Comparison of ENCODE assay signal across 11 cellular contexts in the genomic region with DNA sequence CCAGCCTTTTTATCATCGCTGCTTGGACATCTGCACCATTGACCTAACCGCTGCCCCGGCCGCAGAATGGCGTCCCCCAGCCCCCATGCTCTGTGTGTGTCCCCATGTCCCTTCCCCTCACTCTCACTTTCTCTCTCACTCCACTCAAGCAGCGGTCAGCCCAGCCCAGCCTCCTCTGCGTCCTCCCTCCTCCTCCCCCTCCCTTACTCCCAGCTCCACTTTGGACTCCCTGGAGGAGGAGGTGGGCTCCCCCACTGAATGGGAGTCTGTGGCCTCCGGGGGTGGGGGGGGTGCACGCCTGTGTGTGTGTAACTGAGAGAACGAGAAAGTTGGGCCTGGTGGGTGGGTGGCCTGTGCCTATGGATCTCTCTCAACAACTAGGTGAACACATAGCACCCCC. TPM values are rescaled to one million over a fixed set of nuclear protein-coding genes. Genes with fewer than 3 reads are reported as not detected.
DNase-seq lines count a peak whose midpoint lies in the region; ATAC-seq and TF ChIP-seq lines count a peak whose summit lies in the region.
"Had no signal": no experiment of that assay in that cellular context is flagged by ENCODE, and none has a peak within 500 bp of the region (broad histone marks: within the 10 kb centered on the region; RNA-seq: fewer than 3 reads in every experiment).

No MANE protein-coding gene starts in this region.

- WGBS in GM23248 (ENCODE audit: low coverage in 1 of 2, low lambda C conversion rate in 2 of 2, missing lambda C conversion rate in 2 of 2), 2 experiments: 90% methylated on average over 6 to 10 of the region's 10 CpGs

- in situ Hi-C loops in GM23248 (cut with MboI): no loop called here

- no peaks in the 10 kb centered on the region for H3F3A ChIP-seq in GM23248 (ENCODE audit: insufficient read depth)

- H3K4me1 Mint-ChIP-seq in CD14-positive monocyte: peaks cover 24% of the 10 kb centered on the region
- H3K4me1 Mint-ChIP-seq in activated naive CD8-positive, alpha-beta T cell treated with anti-CD3 and anti-CD28 coated beads, Interleukin-2, amount 10 ng/mL, durations not matched to agents 7 days and 5 days: peaks cover 15% of the 10 kb centered on the region
- H3K4me1 Mint-ChIP-seq in nephron: peaks cover 21% of the 10 kb centered on the region

- intact Hi-C loops in CD14-positive monocyte (cut with micrococcal nuclease): loop anchor here in 1 of 2 donors (2.0 to 10.0 kb wide), 2 partner anchors 13 to 271 kb away; partner anchors contain the start of genes PCP2 and STXBP2

- no peak overlapping the region for H2AFZ ChIP-seq in GM23248

- TF ChIP-seq CTCF in CD14-positive monocyte (IDR thresholded peaks at IDR 0.05) (no peak), nephron (IDR thresholded peaks at IDR 0.05; ENCODE audit: unreplicated experiment in 3 of 3) (no peak)

- no peak for DNase-seq in CD14-positive monocyte (ENCODE audit: low spot score)
- DNase-seq in GM23248: no peak
- DNase-seq in activated naive CD8-positive, alpha-beta T cell treated with anti-CD3 and anti-CD28 coated beads, Interleukin-2, amount 10 ng/mL, durations not matched to agents 7 days and 5 days: no peak
- DNase-seq in DMS53 treated with DMSO at 0.1 percent for 48 hours (lab: John Stamatoyannopoulos, UW; ENCODE audit: unreplicated experiment): no peak
- DNase-seq in glomerular visceral epithelial cell (ENCODE audit: extremely low spot score): no peak
- DNase-seq: SJCRH30 had no signal

- H3K9me2 ChIP-seq in GM23248 (ENCODE audit: insufficient read depth): no peaks in the 10 kb centered on the region

- ATAC-seq in activated naive CD8-positive, alpha-beta T cell treated with anti-CD3 and anti-CD28 coated beads, Interleukin-2, amount 10 ng/mL, durations not matched to agents 7 days and 5 days (ENCODE audit: low read depth): no peak
- ATAC-seq in GM21619 (IDR thresholded peaks at IDR 0.05; ENCODE audit: unreplicated experiment): no peak

- POLR2A ChIA-PET in activated naive CD8-positive, alpha-beta T cell treated with anti-CD3 and anti-CD28 coated beads, Interleukin-2, amount 10 ng/mL, durations not matched to agents 7 days and 5 days (lab: Charles Lee): no interaction called here

- H3K9ac ChIP-seq in GM23248: peak overlapping the region; percentile 89; the same call in 1 of the 2 replicates

- H3K27ac Mint-ChIP-seq in CD14-positive monocyte (peak overlapping the region in 4 of 7 donors; percentile 17 to 53 (median 30)), nephron (peak overlapping the region in 2 of 3 experiments; percentile 71 to 79)
- H3K27ac Mint-ChIP-seq in activated naive CD8-positive, alpha-beta T cell treated with anti-CD3 and anti-CD28 coated beads, Interleukin-2, amount 10 ng/mL, durations not matched to agents 7 days and 5 days: peak overlapping the region; percentile 79

- H3K4me1 ChIP-seq in GM23248 (ENCODE audit: insufficient read depth): peaks cover 10% of the 10 kb centered on the region
- H3K4me1 ChIP-seq: SJCRH30 had no signal

- H4K20me1 ChIP-seq in GM23248 (ENCODE audit: insufficient read depth): no peaks in the 10 kb centered on the region; the same call in 1 of the 2 replicates

- peaks cover 56% of the 10 kb centered on the region for H3K79me2 ChIP-seq in GM23248 (ENCODE audit: insufficient read depth)

- no peak overlapping the region for H3K27ac ChIP-seq in GM23248
- H3K27ac ChIP-seq: coronary artery, right atrium auricular region, SJCRH30 had no signal

- H3K4me2 ChIP-seq in GM23248 (ENCODE audit: unreplicated experiment): no peak overlapping the region

- H3K27me3 Mint-ChIP-seq in CD14-positive monocyte (ENCODE audit: low read depth in 3 of 3) (peaks cover 0 to 3% (median 2%) of the 10 kb centered on the region in 3 donors), nephron (ENCODE audit: low read depth) (no peaks in the 10 kb centered on the region)
- no peaks in the 10 kb centered on the region for H3K27me3 Mint-ChIP-seq in activated naive CD8-positive, alpha-beta T cell treated with anti-CD3 and anti-CD28 coated beads, Interleukin-2, amount 10 ng/mL, durations not matched to agents 7 days and 5 days

- no peaks in the 10 kb centered on the region for H3K27me3 ChIP-seq in GM23248 (replicated peaks; ENCODE audit: insufficient read depth)
- H3K27me3 ChIP-seq: right atrium auricular region, SJCRH30 had no signal

- no peak overlapping the region for H3K4me3 ChIP-seq in GM23248
- H3K4me3 ChIP-seq: SJCRH30 had no signal

- no peaks in the 10 kb centered on the region for H3K36me3 ChIP-seq in GM23248 (ENCODE audit: low read depth)
- H3K36me3 ChIP-seq: SJCRH30 had no signal

- H3K9me3 ChIP-seq in GM23248 (ENCODE audit: low read depth): no peaks in the 10 kb centered on the region
- H3K9me3 ChIP-seq: right atrium auricular region, SJCRH30 had no signal

- H3K9me3 Mint-ChIP-seq in CD14-positive monocyte: peaks cover 0 to 3% (median 0%) of the 10 kb centered on the region in 7 donors
- no peaks in the 10 kb centered on the region for H3K9me3 Mint-ChIP-seq in activated naive CD8-positive, alpha-beta T cell treated with anti-CD3 and anti-CD28 coated beads, Interleukin-2, amount 10 ng/mL, durations not matched to agents 7 days and 5 days
- no peaks in the 10 kb centered on the region for H3K9me3 Mint-ChIP-seq in nephron

- H3K36me3 Mint-ChIP-seq in CD14-positive monocyte: peaks cover 21 to 43% of the 10 kb centered on the region in 2 donors
- peaks cover 5% of the 10 kb centered on the region for H3K36me3 Mint-ChIP-seq in activated naive CD8-positive, alpha-beta T cell treated with anti-CD3 and anti-CD28 coated beads, Interleukin-2, amount 10 ng/mL, durations not matched to agents 7 days and 5 days
- no peaks in the 10 kb centered on the region for H3K36me3 Mint-ChIP-seq in nephron (ENCODE audit: low read depth)

- H3K4me3 Mint-ChIP-seq in CD14-positive monocyte (no peak overlapping the region), nephron (peak overlapping the region; percentile 84 to 89 (median 86))
- peak overlapping the region; percentile 58 for H3K4me3 Mint-ChIP-seq in activated naive CD8-positive, alpha-beta T cell treated with anti-CD3 and anti-CD28 coated beads, Interleukin-2, amount 10 ng/mL, durations not matched to agents 7 days and 5 days

RNA-seq across cellular contexts. Expression of gene MAP2K7, which starts 2.2 kb away (rescaled TPM):
- 1 to 10 TPM in 1 of 2 donors, under 1 TPM in 1; 0.92 to 1.5 TPM for polyA plus RNA-seq in CD14-positive monocyte
- 9.7 and 14.8 TPM in 2 replicates for total RNA-seq in GM23248 (2014; rRNA removed; shearing (Covaris generic))
- polyA plus RNA-seq in GM23248 (2016; fragmentation: Nextera tagmentation; extraction: Ambion mirVana): 4.6 and 4.8 TPM in 2 replicates
- 10 to 100 TPM; 46.8 to 46.9 TPM for total RNA-seq in activated naive CD8-positive, alpha-beta T cell treated with anti-CD3 and anti-CD28 coated beads, Interleukin-2, amount 10 ng/mL, durations not matched to agents 7 days and 5 days

RNA-seq across cellular contexts. Expression of gene TGFBR3L, which starts 8.8 kb away (rescaled TPM):
- polyA plus RNA-seq in CD14-positive monocyte: not detected
- total RNA-seq in GM23248 (2014; rRNA removed; shearing (Covaris generic)): 9.0 TPM in 1 of 2 replicates, not detected in the other
- 24.3 and 30.6 TPM in 2 replicates for polyA plus RNA-seq in GM23248 (2016; fragmentation: Nextera tagmentation; extraction: Ambion mirVana)
- 1 to 10 TPM; 2.2 to 3.6 TPM for total RNA-seq in activated naive CD8-positive, alpha-beta T cell treated with anti-CD3 and anti-CD28 coated beads, Interleukin-2, amount 10 ng/mL, durations not matched to agents 7 days and 5 days
- total RNA-seq: SJCRH30, subcutaneous adipose tissue had no signal

RNA-seq across cellular contexts. Expression of gene SNAPC2, which starts 14.3 kb away (rescaled TPM):
- polyA plus RNA-seq in CD14-positive monocyte (10 to 100 TPM; 15.7 to 18.3 TPM), GM23248 (2016; fragmentation: Nextera tagmentation; extraction: Ambion mirVana) (47.2 and 49.4 TPM in 2 replicates)
- 20.5 and 33.7 TPM in 2 replicates for total RNA-seq in GM23248 (2014; rRNA removed; shearing (Covaris generic))
- total RNA-seq in activated naive CD8-positive, alpha-beta T cell treated with anti-CD3 and anti-CD28 coated beads, Interleukin-2, amount 10 ng/mL, durations not matched to agents 7 days and 5 days: 10 to 100 TPM; 18.3 to 20.7 TPM

RNA-seq across cellular contexts. Expression of gene LRRC8E, which starts 17.5 kb away (rescaled TPM):
- not detected for polyA plus RNA-seq in CD14-positive monocyte
- total RNA-seq in GM23248 (2014; rRNA removed; shearing (Covaris generic)): 3.5 and 3.6 TPM in 2 replicates
- 3.7 and 4.0 TPM in 2 replicates for polyA plus RNA-seq in GM23248 (2016; fragmentation: Nextera tagmentation; extraction: Ambion mirVana)
- not detected for total RNA-seq in activated naive CD8-positive, alpha-beta T cell treated with anti-CD3 and anti-CD28 coated beads, Interleukin-2, amount 10 ng/mL, durations not matched to agents 7 days and 5 days

RNA-seq across cellular contexts. Expression of gene CTXN1, which starts 20.1 kb away (rescaled TPM):
- polyA plus RNA-seq in CD14-positive monocyte (not detected), GM23248 (2016; fragmentation: Nextera tagmentation; extraction: Ambion mirVana) (3.3 and 3.4 TPM in 2 replicates)
- total RNA-seq in GM23248 (2014; rRNA removed; shearing (Covaris generic)): 3.5 and 9.0 TPM in 2 replicates
- total RNA-seq in activated naive CD8-positive, alpha-beta T cell treated with anti-CD3 and anti-CD28 coated beads, Interleukin-2, amount 10 ng/mL, durations not matched to agents 7 days and 5 days: not detected

Comparison
In these comparisons a context has a peak if more than half of its experiments do, and no peak if none do; other contexts are left out.
1. H3K4me3 Mint-ChIP-seq: peak in activated naive CD8-positive, alpha-beta T cell treated with anti-CD3 and anti-CD28 coated beads, Interleukin-2, amount 10 ng/mL, durations not matched to agents 7 days and 5 days (single experiment) and nephron (3 of 3); none in CD14-positive monocyte (0 of 2).
2. Peak in every context shown above with its lines, with median percentiles within 50 percentile points of each other: H3K27ac Mint-ChIP-seq.